ENCODE assay signal across 9 cellular contexts in genomic region chr10:122911889-122912484, GRCh38. TPM values are rescaled to one million over a fixed set of nuclear protein-coding genes. Genes with fewer than 3 reads are reported as not detected.
DNase-seq lines count a peak whose midpoint lies in the region; ATAC-seq and TF ChIP-seq lines count a peak whose summit lies in the region.
"Had no signal": no experiment of that assay in that cellular context is flagged by ENCODE, and none has a peak within 500 bp of the region (broad histone marks: within the 10 kb centered on the region; RNA-seq: fewer than 3 reads in every experiment).

No MANE protein-coding gene starts in this region.

- in situ Hi-C loops in GM23248 (cut with MboI): no loop called here

- TF ChIP-seq POLR2A in adrenal gland (IDR thresholded peaks at IDR 0.05): no peak

- no peaks in the 10 kb centered on the region for H3F3A ChIP-seq in GM23248 (ENCODE audit: insufficient read depth)

- no peak overlapping the region for H3K4me2 ChIP-seq in GM23248 (ENCODE audit: unreplicated experiment)

- H3K9ac ChIP-seq in GM23248: no peak overlapping the region

- H3K79me2 ChIP-seq in GM23248 (ENCODE audit: insufficient read depth): no peaks in the 10 kb centered on the region

- no peak overlapping the region for H2AFZ ChIP-seq in GM23248

- 47% methylated on average over 5 of the region's 5 CpGs for WGBS in GM23248 (ENCODE audit: low coverage in 1 of 2, low lambda C conversion rate in 2 of 2, missing lambda C conversion rate in 2 of 2), 2 experiments
- WGBS in adrenal gland, 4 donors: 21 to 43% (median 26%) methylated on average over 3 to 5 of the region's 5 CpGs

- intact Hi-C loops in adrenal gland (cut with DNase I): no loop called here
- intact Hi-C loops in left colon (cut with DNase I, micrococcal nuclease): no loop called here

- no peaks in the 10 kb centered on the region for H3K27me3 ChIP-seq in GM23248 (replicated peaks; ENCODE audit: insufficient read depth)
- no peaks in the 10 kb centered on the region for H3K27me3 ChIP-seq in adrenal gland

- peak; percentile 76 for ATAC-seq in left colon
- ATAC-seq in activated CD4-positive, CD25-positive, alpha-beta regulatory T cell treated with anti-CD3 and anti-CD28 coated beads, Interleukin-2, amount 50 U/mL, for 24 hours: no peak

- no peak for TF ChIP-seq CTCF in adrenal gland (IDR thresholded peaks at IDR 0.05)

- no peaks in the 10 kb centered on the region for H3K4me1 ChIP-seq in GM23248 (ENCODE audit: insufficient read depth)
- H3K4me1 ChIP-seq in adrenal gland (replicated peaks in 1 of 2): no peaks in the 10 kb centered on the region

- no peaks in the 10 kb centered on the region for H3K36me3 ChIP-seq in GM23248 (ENCODE audit: low read depth)
- no peaks in the 10 kb centered on the region for H3K36me3 ChIP-seq in adrenal gland (replicated peaks in 1 of 2)

- no peak overlapping the region for H3K4me3 ChIP-seq in GM23248
- no peak overlapping the region for H3K4me3 ChIP-seq in adrenal gland

- DNase-seq in GM23248 (peak; percentile 56), RPMI8226 (peak; percentile 64), adrenal gland (peak; percentile 31 to 55 (median 44)), left colon (peak in 1 of 2 donors; percentile 49), SHP77 treated with DMSO at 0.1 percent for 48 hours (lab: John Stamatoyannopoulos, UW) (no peak), NCI-H187 (lab: John Stamatoyannopoulos, UW) (no peak)
- peak; percentile 8 to 11 for DNase-seq in stimulated activated CD8-positive, alpha-beta memory T cell treated with anti-CD3 and anti-CD28 coated beads, Interleukin-7, amount 100 ng/mL, for 48 hours (ENCODE audit: extremely low read depth in 1 of 2, low read depth in 1 of 2)

- no peaks in the 10 kb centered on the region for H4K20me1 ChIP-seq in GM23248 (ENCODE audit: insufficient read depth)

- H3K9me3 ChIP-seq in GM23248 (ENCODE audit: low read depth) (no peaks in the 10 kb centered on the region), adrenal gland (replicated peaks in 1 of 3) (no peaks in the 10 kb centered on the region)

- H3K9me2 ChIP-seq in GM23248 (ENCODE audit: insufficient read depth): no peaks in the 10 kb centered on the region

- H3K27ac ChIP-seq in GM23248: no peak overlapping the region
- no peak overlapping the region for H3K27ac ChIP-seq in adrenal gland

RNA-seq across cellular contexts. Expression of gene FAM24A, which starts 1.6 kb away (rescaled TPM):
- not detected in 2 replicates for total RNA-seq in GM23248 (2014; rRNA removed; shearing (Covaris generic))
- polyA plus RNA-seq in GM23248 (2016; fragmentation: Nextera tagmentation; extraction: Ambion mirVana) (not detected in 2 replicates), adrenal gland (not detected)
- total RNA-seq in adrenal gland (not detected), left colon (not detected)
- total RNA-seq: natural killer cell treated with Interleukin-12 subunit alpha and Interleukin-12 subunit beta and Interleukin-15 and Interleukin-18, amount 100 ng/mL, for 72 hours had no signal

RNA-seq across cellular contexts. Expression of gene FAM24B, which starts 32.6 kb away (rescaled TPM):
- total RNA-seq in GM23248 (2014; rRNA removed; shearing (Covaris generic)): 3.3 and 3.8 TPM in 2 replicates
- polyA plus RNA-seq in GM23248 (2016; fragmentation: Nextera tagmentation; extraction: Ambion mirVana): 5.7 and 7.0 TPM in 2 replicates
- 1 to 10 TPM in 5 of 8 donors, under 1 TPM in 2, not detected in 1; 0.77 to 4.1 (median 1.7) TPM for total RNA-seq in adrenal gland
- 1 to 10 TPM; 2.0 to 4.0 (median 3.1) TPM for polyA plus RNA-seq in adrenal gland
- 1 to 10 TPM; 3.9 to 4.1 TPM for total RNA-seq in left colon

RNA-seq across cellular contexts. Expression of gene C10orf88, which starts 42.0 kb away (rescaled TPM):
- 8.8 and 15.0 TPM in 2 replicates for total RNA-seq in GM23248 (2014; rRNA removed; shearing (Covaris generic))
- polyA plus RNA-seq in GM23248 (2016; fragmentation: Nextera tagmentation; extraction: Ambion mirVana) (12.0 and 12.5 TPM in 2 replicates), adrenal gland (10 to 100 TPM in 1 of 3 donors, 1 to 10 TPM in 2; 5.0 to 10.7 (median 9.1) TPM)
- total RNA-seq in adrenal gland (10 to 100 TPM in 1 of 8 donors, 1 to 10 TPM in 7; 3.8 to 11.5 (median 6.2) TPM), left colon (1 to 10 TPM; 6.0 to 7.1 TPM)

Comparison
In these comparisons a context has a peak if more than half of its experiments do, and no peak if none do; other contexts are left out.
1. DNase-seq: peak in GM23248 (single experiment), RPMI8226 (single experiment), adrenal gland (7 of 7) and stimulated activated CD8-positive, alpha-beta memory T cell treated with anti-CD3 and anti-CD28 coated beads, Interleukin-7, amount 100 ng/mL, for 48 hours (2 of 2); none in SHP77 treated with DMSO at 0.1 percent for 48 hours (single experiment) and NCI-H187 (0 of 2).